11 cellular contexts compared by ENCODE assay signal in genomic region chr21:30740462-30740861, GRCh38. TPM values are rescaled to one million over a fixed set of nuclear protein-coding genes. Genes with fewer than 3 reads are reported as not detected.
"Had no signal": no experiment of that assay in that cellular context is flagged by ENCODE, and none has a peak within 500 bp of the region (broad histone marks: within the 10 kb centered on the region; RNA-seq: fewer than 3 reads in every experiment).

No MANE protein-coding gene starts in this region.

- H3K27ac ChIP-seq: GM23248, HL-60 had no signal

- H2AFZ ChIP-seq: GM23248 had no signal

- ATAC-seq: HCT116 had no signal

- H3K36me3 ChIP-seq: HAP-1 had no signal

- H3K4me3 ChIP-seq: GM23248, HAP-1 had no signal

- H3K4me1 ChIP-seq: HAP-1 had no signal

- DNase-seq: GM23248, GOT3, H7, HFFc6, KG1 had no signal

- H3K9ac ChIP-seq: GM23248 had no signal

RNA-seq across cellular contexts. Expression of gene KRTAP21-2, which starts 6.6 kb away (rescaled TPM):
- total RNA-seq: GM23248, H4, H7, HFFc6, HT1080 had no signal
- polyA plus RNA-seq: GM23248, IgD-negative memory B cell had no signal

RNA-seq across cellular contexts. Expression of gene KRTAP21-1, which starts 14.8 kb away (rescaled TPM):
- total RNA-seq: GM23248, H4, H7, HFFc6, HT1080 had no signal
- polyA plus RNA-seq: GM23248, IgD-negative memory B cell had no signal

RNA-seq across cellular contexts. Expression of gene KRTAP21-3, which starts 21.9 kb away (rescaled TPM):
- total RNA-seq: GM23248, H4, H7, HFFc6, HT1080 had no signal
- polyA plus RNA-seq: GM23248, IgD-negative memory B cell had no signal
